ENCODE assay signal across 8 cellular contexts in genomic region chr4:25234390-25235367, GRCh38. TPM values are rescaled to one million over a fixed set of nuclear protein-coding genes. Genes with fewer than 3 reads are reported as not detected.
DNase-seq lines count a peak whose midpoint lies in the region; ATAC-seq and TF ChIP-seq lines count a peak whose summit lies in the region.

No MANE protein-coding gene starts in this region.

- H3K9me3 ChIP-seq in mucosa of descending colon (no peaks in the 10 kb centered on the region), subcutaneous abdominal adipose tissue (ENCODE audit: control insufficient read depth in 5 of 5, low read length in 5 of 5) (peaks cover 4 to 22% (median 19%) of the 10 kb centered on the region in 5 donors)

- H3K4me1 ChIP-seq in mucosa of descending colon (ENCODE audit: low read depth) (no peaks in the 10 kb centered on the region), subcutaneous abdominal adipose tissue (ENCODE audit: control insufficient read depth in 5 of 5, insufficient read depth in 5 of 5, low read length in 5 of 5) (peaks cover 0 to 18% (median 8%) of the 10 kb centered on the region in 5 donors)

- H3K27me3 ChIP-seq in subcutaneous abdominal adipose tissue (ENCODE audit: control insufficient read depth in 5 of 5, insufficient read depth in 4 of 5, low read length in 5 of 5) = no peaks in the 10 kb centered on the region

- peak; percentile 81 for DNase-seq in Caki2 (ENCODE audit: low read depth)
- peak; percentile 68 for DNase-seq in NOMO-1 treated with dmso at 0.1 percent for 144 hours (lab: John Stamatoyannopoulos, UW; ENCODE audit: unreplicated experiment)
- peak; percentile 37 for DNase-seq in activated T-cell treated with anti-CD3 and anti-CD28 coated beads for 48 hours (ENCODE audit: low read depth)
- DNase-seq in epithelial cell of prostate (ENCODE audit: low read depth, low spot score) = peak; percentile 91
- DNase-seq in mucosa of descending colon = peak in 2 of 3 donors; percentile 51 to 72

- H3K27ac ChIP-seq in epithelial cell of prostate (peak overlapping the region; percentile 95), subcutaneous abdominal adipose tissue (ENCODE audit: low read depth, low read length) (peak overlapping the region; percentile 94)

- no peak for TF ChIP-seq CTCF in mucosa of descending colon (IDR thresholded peaks at IDR 0.05)

- peak overlapping the region; percentile 89 to 93 (median 91) for H3K9ac ChIP-seq in subcutaneous abdominal adipose tissue (ENCODE audit: low read length in 5 of 5)

- H3K4me3 ChIP-seq in mucosa of descending colon (peak overlapping the region; percentile 97), subcutaneous abdominal adipose tissue (ENCODE audit: low read depth in 1 of 5, low read length in 5 of 5) (peak overlapping the region; percentile 86 to 98 (median 90))

- in situ Hi-C loops in Caki2 (cut with HindIII; ENCODE audit: low pct_unique_long_range_greater_than_20kb, low sequenced_read_pairs) = no loop called here

- H3K36me3 ChIP-seq in mucosa of descending colon (ENCODE audit: low read depth) (no peaks in the 10 kb centered on the region), subcutaneous abdominal adipose tissue (ENCODE audit: control insufficient read depth in 5 of 5, insufficient read depth in 5 of 5, low read length in 5 of 5) (no peaks in the 10 kb centered on the region)

- ATAC-seq in GM19452 (IDR thresholded peaks at IDR 0.05; ENCODE audit: unreplicated experiment) (peak; percentile 55), HG03521 (IDR thresholded peaks at IDR 0.05; ENCODE audit: unreplicated experiment) (peak; percentile 52), mucosa of descending colon (peak; percentile 59)

- intact Hi-C loops in mucosa of descending colon (cut with DNase I, micrococcal nuclease) = no loop called here

RNA-seq across cellular contexts. Expression of gene PI4K2B, which starts 0.8 kb away (rescaled TPM):
- 14.8 and 28.4 TPM in 2 replicates for total RNA-seq in Caki2 (2014; rRNA removed; shearing (Covaris generic); ENCODE audit: low replicate concordance)
- total RNA-seq in mucosa of descending colon = 10 to 100 TPM; 14.3 to 25.9 (median 17.8) TPM

Comparison
In these comparisons a context has a peak if more than half of its experiments do, and no peak if none do; other contexts are left out.
1. Peak in every context shown above with its lines: DNase-seq, ATAC-seq, H3K4me3 ChIP-seq and H3K27ac ChIP-seq.
2. DNase-seq: peak in every context shown above with its lines; median percentile 91 in epithelial cell of prostate; 81 in Caki2; 68 in NOMO-1 treated with dmso at 0.1 percent for 144 hours; 62 in mucosa of descending colon; 37 in activated T-cell treated with anti-CD3 and anti-CD28 coated beads for 48 hours.